In genomic region chr6:20771427-20771826, GRCh38 we compare ENCODE assay signal across 18 cellular contexts.
"Had no signal": no experiment of that assay in that cellular context is flagged by ENCODE, and none has a peak within 500 bp of the region (broad histone marks: within the 10 kb centered on the region; RNA-seq: fewer than 3 reads in every experiment).

No MANE protein-coding gene starts in this region.

- H3K27me3 ChIP-seq: body of pancreas, neural progenitor cell, sigmoid colon, vagina had no signal

- H3K4me1 ChIP-seq: body of pancreas, lower lobe of right lung, sigmoid colon, vagina had no signal

- H3K27ac ChIP-seq: body of pancreas, lower lobe of right lung, neural progenitor cell, sigmoid colon, vagina had no signal

- H3K9me3 ChIP-seq: body of pancreas, lower lobe of right lung, sigmoid colon, vagina had no signal

- H3K4me3 ChIP-seq: body of pancreas, lower lobe of right lung, neural progenitor cell, sigmoid colon, smooth muscle cell, vagina had no signal

- DNase-seq: activated CD4-positive, alpha-beta memory T cell treated with anti-CD3 and anti-CD28 coated beads, Interleukin-2, amount 10 ng/mL, durations not matched to agents 7 days and 5 days; activated CD4-positive, alpha-beta T cell treated with anti-CD3 and anti-CD28 coated beads, Interleukin-2, amount 10 ng/mL, durations not matched to agents 24 days and 14 days; activated CD8-positive, alpha-beta memory T cell treated with anti-CD3 and anti-CD28 coated beads, Interleukin-2, amount 10 ng/mL, durations not matched to agents 7 days and 5 days; activated gamma-delta T cell treated with Interleukin-2 at 50 U/mL for 16 hours; anterior cingulate cortex; body of pancreas; effector CD4-positive, alpha-beta T cell; erythroblast; kidney; lower lobe of right lung; naive thymus-derived CD8-positive, alpha-beta T cell; posterior cingulate gyrus; sigmoid colon; stimulated activated CD4-positive, alpha-beta T cell treated with anti-CD3 and anti-CD28 coated beads, Interleukin-15, amount 100 ng/mL, for 24 hours; trophoblast cell had no signal

- H3K36me3 ChIP-seq: lower lobe of right lung, neural progenitor cell, sigmoid colon, vagina had no signal

- H2AFZ ChIP-seq: neural progenitor cell had no signal

- FAIRE-seq: kidney had no signal

- H3K4me2 ChIP-seq: neural progenitor cell, smooth muscle cell had no signal

- H3K9ac ChIP-seq: neural progenitor cell had no signal
